7 cellular contexts compared by ENCODE assay signal in genomic region chr1:119140177-119141019, GRCh38.
DNase-seq lines count a peak whose midpoint lies in the region; ATAC-seq lines count a peak whose summit lies in the region.

Gene WARS2 (minus strand): TSS chr1:119140653. CDS start chr1:119140644, 9 bp downstream.

- DNase-seq in NCI-H2029 treated with DMSO at 0.1 percent for 48 hours (lab: John Stamatoyannopoulos, UW) (peak; percentile 96), T-helper 9 cell (peak; percentile 85), astrocyte of the hippocampus (ENCODE audit: low read depth, low spot score) (peak; percentile 99), hippocampal formation (lab: John Stamatoyannopoulos, UW) (peak; percentile 93 to 97), retina (peak; percentile 100)

- peak; percentile 94 for ATAC-seq in GM18511 (IDR thresholded peaks at IDR 0.05; ENCODE audit: unreplicated experiment)
- peak; percentile 96 for ATAC-seq in HG03025 (IDR thresholded peaks at IDR 0.05; ENCODE audit: low FRiP score, unreplicated experiment)

Comparison
In these comparisons a context has a peak if more than half of its experiments do, and no peak if none do; other contexts are left out.
1. Peak in every context shown above with its lines: DNase-seq and ATAC-seq.